In the genomic region with DNA sequence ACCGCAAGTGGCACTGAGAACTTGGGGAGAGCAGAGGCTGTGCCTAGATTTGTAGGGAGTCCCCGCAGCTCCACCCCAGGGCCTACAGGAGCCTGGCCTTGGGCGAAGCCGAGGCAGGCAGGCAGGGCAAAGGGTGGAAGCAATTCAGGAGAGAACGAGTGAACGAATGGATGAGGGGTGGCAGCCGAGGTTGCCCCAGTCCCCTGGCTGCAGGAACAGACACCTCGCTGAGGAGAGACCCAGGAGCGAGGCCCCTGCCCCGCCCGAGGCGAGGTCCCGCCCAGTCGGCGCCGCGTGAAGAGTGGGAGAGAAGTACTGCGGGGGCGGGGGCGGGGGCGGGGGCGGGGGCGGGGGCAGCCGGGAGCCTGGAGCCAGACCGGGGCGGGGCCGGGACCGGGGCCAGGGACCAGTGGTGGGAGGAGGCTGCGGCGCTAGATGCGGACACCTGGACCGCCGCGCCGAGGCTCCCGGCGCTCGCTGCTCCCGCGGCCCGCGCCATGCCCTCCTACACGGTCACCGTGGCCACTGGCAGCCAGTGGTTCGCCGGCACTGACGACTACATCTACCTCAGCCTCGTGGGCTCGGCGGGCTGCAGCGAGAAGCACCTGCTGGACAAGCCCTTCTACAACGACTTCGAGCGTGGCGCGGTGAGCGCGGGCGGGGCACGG, we compare ENCODE assay signal across 8 cellular contexts. TPM values are rescaled to one million over a fixed set of nuclear protein-coding genes. Genes with fewer than 3 reads are reported as not detected.
A peak's percentile ranks its signal among the peaks of the same experiment; 100 is the strongest.
DNase-seq lines count a peak whose midpoint lies in the region; ATAC-seq, FAIRE-seq and TF ChIP-seq lines count a peak whose summit lies in the region.

A gene (plus strand): TSS at position 434 of the 668 bp plus-strand sequence. CDS start 64 bp downstream, at position 498.

- intact Hi-C loops in T-helper 1 cell treated with Interleukin-12 subunit alpha and Interleukin-12 subunit beta and Interleukin-4 antibody, amounts not matched to agents 30 ng/mL and 1 ng/mL, for 36 hours (cut with micrococcal nuclease) = loop anchor here (1.0 to 10.0 kb wide), 4 partner anchors 45 to 298 kb away; a partner anchor contains a TSS
- intact Hi-C loops in dorsolateral prefrontal cortex (cut with DNase I) = no loop called here

- peaks cover 89% of the 10 kb centered on the region for H3K27me3 Mint-ChIP-seq in type B pancreatic cell

- peak within 1 kb of the TSS; percentile 75 for H3K27ac Mint-ChIP-seq in type B pancreatic cell

- no peaks in the 10 kb centered on the region for H3K9me3 Mint-ChIP-seq in type B pancreatic cell

- H3K4me3 ChIP-seq in Jurkat, Clone E6-1 (ENCODE audit: low read length) = peak within 1 kb of the TSS; percentile 45
- peak within 1 kb of the TSS; percentile 26 to 69 (median 57) for H3K4me3 ChIP-seq in dorsolateral prefrontal cortex

- TF ChIP-seq CTCF in dorsolateral prefrontal cortex (IDR thresholded peaks at IDR 0.05 in 54 of 56, conservative IDR thresholded peaks at IDR 0.05 in 2 of 56; ENCODE audit: low read depth in 1 of 56, partially characterized antibody in 56 of 56) (no peak), type B pancreatic cell (conservative IDR thresholded peaks at IDR 0.05) (no peak)

- H3K4me3 Mint-ChIP-seq in type B pancreatic cell = peak within 1 kb of the TSS; percentile 88

- H3K4me1 Mint-ChIP-seq in type B pancreatic cell (ENCODE audit: unreplicated experiment) = peaks cover 4% of the 10 kb centered on the region

- peak within 1 kb of the TSS in 18 of 59 donors; percentile 5 to 75 (median 38) for H3K27ac ChIP-seq in dorsolateral prefrontal cortex

- H3K27me3 ChIP-seq in dorsolateral prefrontal cortex = peaks cover 0 to 51% (median 32%) of the 10 kb centered on the region in 45 donors

- ATAC-seq in GM21717 (IDR thresholded peaks at IDR 0.05; ENCODE audit: unreplicated experiment) = peak; percentile 50

- 0 out of 2 replicates have a peak, but pooled peaks have one; percentile 18 for TF ChIP-seq POLR2A in GM12892 (IDR thresholded peaks at IDR 0.05; ENCODE audit: low read depth, low read length)

- DNase-seq in GM12892 (ENCODE audit: insufficient read length) (peak; percentile 56), dorsolateral prefrontal cortex (peak in 3 of 10 donors; percentile 39 to 72 (median 44)), mesenteric fat pad (ENCODE audit: low spot score) (no peak), type B pancreatic cell (ENCODE audit: extremely low spot score, unreplicated experiment) (no peak), pons (ENCODE audit: low spot score) (no peak)
- DNase-seq in Jurkat, Clone E6-1 (ENCODE audit: low read depth, low spot score) = no peak

- H3K36me3 Mint-ChIP-seq in type B pancreatic cell = no peaks in the 10 kb centered on the region

- peak; percentile 88 for FAIRE-seq in GM12892 (lab: Jason Lieb, UNC)

RNA-seq across cellular contexts. Expression of the gene that starts here (rescaled TPM):
- polyA plus RNA-seq in GM12892 (2012; ENCODE audit: missing spikeins) = 28.2 TPM
- not detected for polyA plus RNA-seq in Jurkat, Clone E6-1 (2012; ENCODE audit: insufficient read depth, insufficient read length)
- 29.6 and 30.1 TPM in 2 replicates for total RNA-seq in T-helper 1 cell treated with Interleukin-12 subunit alpha and Interleukin-12 subunit beta and Interleukin-4 antibody, amounts not matched to agents 30 ng/mL and 1 ng/mL, for 36 hours
- 10 to 100 TPM in 45 of 120 experiments, 1 to 10 TPM in 75; 1.6 to 32.2 (median 8.5) TPM for total RNA-seq in dorsolateral prefrontal cortex
- 36.8 TPM for total RNA-seq in mesenteric fat pad
- 7.9 and 17.3 TPM in 2 replicates for total RNA-seq in type B pancreatic cell (ENCODE audit: low replicate concordance)
